ENCODE assay signal across 16 cellular contexts in the genomic region with DNA sequence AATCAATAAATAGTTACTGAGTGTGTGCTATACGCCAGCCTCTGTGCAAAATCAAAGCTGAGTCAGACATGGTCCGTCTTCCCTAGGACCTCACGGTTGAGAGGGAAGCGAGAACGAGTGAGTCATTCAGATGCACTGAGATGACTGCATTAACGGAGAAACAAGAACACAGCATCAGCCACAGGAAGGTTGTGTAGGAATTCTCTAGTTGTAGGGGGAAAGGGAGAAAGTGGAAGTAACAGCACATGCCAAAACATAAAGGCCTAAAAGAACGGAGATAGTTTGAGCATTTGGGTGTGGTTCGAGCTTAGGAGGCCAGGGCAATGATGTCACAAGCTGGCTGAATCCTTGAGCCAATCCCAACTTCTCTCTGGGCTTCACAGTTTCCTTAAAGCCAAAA.
DNase-seq lines count a peak whose midpoint lies in the region; ATAC-seq, FAIRE-seq and TF ChIP-seq lines count a peak whose summit lies in the region.
"Had no signal": no experiment of that assay in that cellular context is flagged by ENCODE, and none has a peak within 500 bp of the region (broad histone marks: within the 10 kb centered on the region; RNA-seq: fewer than 3 reads in every experiment).

No MANE protein-coding gene starts in this region.

- peak; percentile 14 for DNase-seq in AG08396 (ENCODE audit: low spot score)
- peak; percentile 72 for DNase-seq in H54 (ENCODE audit: insufficient read length, low spot score)
- DNase-seq in iris pigment epithelial cell (ENCODE audit: low read depth): peak; percentile 17
- no peak for DNase-seq in effector CD8-positive, alpha-beta T cell (lab: John Stamatoyannopoulos, UW)
- no peak for DNase-seq in activated CD4-positive, alpha-beta T cell treated with anti-CD3 and anti-CD28 coated beads for 4 hours
- DNase-seq: activated T-cell treated with anti-CD3 and anti-CD28 coated beads, Interleukin-2, amount 50 U/mL, for 48 hours; AML-193; effector memory CD4-positive, alpha-beta T cell; NCI-H1930; stimulated activated CD4-positive, alpha-beta T cell treated with anti-CD3 and anti-CD28 coated beads, Interleukin-1b, Interleukin-23, amount 100 ng/mL, for 48 hours had no signal

- ATAC-seq in GM19467 (IDR thresholded peaks at IDR 0.05; ENCODE audit: unreplicated experiment): no peak
- ATAC-seq in GM19463 (IDR thresholded peaks at IDR 0.05; ENCODE audit: unreplicated experiment): no peak
- ATAC-seq: activated CD4-positive, CD25-positive, alpha-beta regulatory T cell treated with anti-CD3 and anti-CD28 coated beads, Interleukin-2, amount 50 U/mL, for 24 hours had no signal

- peak; percentile 96 for FAIRE-seq in H54 (lab: Jason Lieb, UNC)
- FAIRE-seq: GM18507 had no signal

- TF ChIP-seq POLR2A in H54 (IDR thresholded peaks at IDR 0.05; ENCODE audit: low read depth, low read length): no peak

- H3K27ac ChIP-seq in angular gyrus (ENCODE audit: low read depth, low read length): peak overlapping the region; percentile 3
- H3K27ac ChIP-seq: vagina had no signal

Comparison
In these comparisons a context has a peak if more than half of its experiments do, and no peak if none do; other contexts are left out.
1. DNase-seq: peak in AG08396 (single experiment), H54 (single experiment) and iris pigment epithelial cell (single experiment); none in effector CD8-positive, alpha-beta T cell (single experiment) and activated CD4-positive, alpha-beta T cell treated with anti-CD3 and anti-CD28 coated beads for 4 hours (0 of 2).